In genomic region chr5:23284656-23285055, GRCh38 we compare ENCODE assay signal across 7 cellular contexts.
"Had no signal": no experiment of that assay in that cellular context is flagged by ENCODE, and none has a peak within 500 bp of the region (broad histone marks: within the 10 kb centered on the region; RNA-seq: fewer than 3 reads in every experiment).

No MANE protein-coding gene starts in this region.

- ATAC-seq: GM23338, HCT116, K562 had no signal

- DNase-seq: H9, HFFc6, IMR-90, KG1 had no signal

- H3K4me3 ChIP-seq: GM23338, K562 had no signal
